22 cellular contexts compared by ENCODE assay signal in the genomic region with DNA sequence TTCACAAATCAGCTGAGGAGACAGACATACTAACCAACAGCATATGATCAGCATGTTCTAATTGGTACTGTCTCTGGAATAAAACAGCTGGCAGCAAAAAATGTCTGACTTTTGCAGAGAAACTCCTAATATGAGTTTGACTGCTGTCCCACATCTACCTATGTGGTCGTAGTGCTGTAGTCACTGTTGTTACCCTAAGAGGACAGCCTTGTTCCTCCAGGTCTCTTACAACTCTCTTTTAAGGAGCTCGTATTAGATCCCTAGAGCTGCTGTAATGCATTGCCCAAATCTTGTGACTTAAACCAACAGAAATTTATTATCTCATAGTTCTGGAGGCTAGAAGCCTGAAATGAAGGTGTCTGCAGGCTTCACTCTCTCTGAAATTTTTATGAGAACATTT.
"Had no signal": no experiment of that assay in that cellular context is flagged by ENCODE, and none has a peak within 500 bp of the region (broad histone marks: within the 10 kb centered on the region; RNA-seq: fewer than 3 reads in every experiment).

No MANE protein-coding gene starts in this region.

- DNase-seq: erythroblast; foreskin melanocyte; head of caudate nucleus; kidney; left colon; left ventricle myocardium superior; mesenchymal stem cell; midbrain; nephron progenitor cell; posterior cingulate gyrus; sigmoid colon; stimulated activated CD4-positive, alpha-beta T cell treated with anti-CD3 and anti-CD28 coated beads, Interleukin-2, amount 100 ng/mL, for 24 hours; stimulated activated CD4-positive, alpha-beta T cell treated with anti-CD3 and anti-CD28 coated beads, Interleukin-4, amount 100 ng/mL, for 4 hours; stimulated activated naive B cell treated with anti-CD40 and anti-IgM and Interleukin-4, amounts not matched to agents 10 μg/mL and 1 μg/mL and 100 μg/mL, for 72 hours; stimulated activated naive CD8-positive, alpha-beta T cell treated with anti-CD3 and anti-CD28 coated beads, Interleukin-15, amount 100 ng/mL, for 72 hours; testis; upper lobe of right lung had no signal

- H3K4me3 ChIP-seq: hepatocyte, lung, sigmoid colon, skin epidermis, testis, tibial nerve, upper lobe of right lung, vagina had no signal

- H3K9me3 Mint-ChIP-seq: stimulated activated naive CD8-positive, alpha-beta T cell treated with anti-CD3 and anti-CD28 coated beads, Interleukin-15, amount 100 ng/mL, for 72 hours had no signal

- H3K27me3 ChIP-seq: hepatocyte, sigmoid colon, testis, tibial nerve, upper lobe of right lung, vagina had no signal

- H3K4me3 Mint-ChIP-seq: nephron progenitor cell; stimulated activated naive B cell treated with anti-CD40 and anti-IgM and Interleukin-4, amounts not matched to agents 10 μg/mL and 1 μg/mL and 100 μg/mL, for 72 hours; stimulated activated naive CD8-positive, alpha-beta T cell treated with anti-CD3 and anti-CD28 coated beads, Interleukin-15, amount 100 ng/mL, for 72 hours had no signal

- ATAC-seq: left colon; left ventricle myocardium superior; stimulated activated naive B cell treated with anti-CD40 and anti-IgM and Interleukin-4, amounts not matched to agents 10 μg/mL and 1 μg/mL and 100 μg/mL, for 72 hours; stimulated activated naive CD8-positive, alpha-beta T cell treated with anti-CD3 and anti-CD28 coated beads, Interleukin-15, amount 100 ng/mL, for 72 hours; upper lobe of right lung had no signal

- H3K27ac Mint-ChIP-seq: nephron progenitor cell; stimulated activated naive B cell treated with anti-CD40 and anti-IgM and Interleukin-4, amounts not matched to agents 10 μg/mL and 1 μg/mL and 100 μg/mL, for 72 hours had no signal

- H3K9me3 ChIP-seq: sigmoid colon, testis, upper lobe of right lung, vagina had no signal

- H3K4me1 ChIP-seq: testis, upper lobe of right lung, vagina had no signal

- H3K4me1 Mint-ChIP-seq: nephron progenitor cell had no signal

- H3K27ac ChIP-seq: hepatocyte, sigmoid colon, skin epidermis, testis, tibial nerve, upper lobe of right lung, vagina had no signal

- H3K27me3 Mint-ChIP-seq: stimulated activated naive B cell treated with anti-CD40 and anti-IgM and Interleukin-4, amounts not matched to agents 10 μg/mL and 1 μg/mL and 100 μg/mL, for 72 hours; stimulated activated naive CD8-positive, alpha-beta T cell treated with anti-CD3 and anti-CD28 coated beads, Interleukin-15, amount 100 ng/mL, for 72 hours had no signal
